ENCODE assay signal across 8 cellular contexts in the genomic region with DNA sequence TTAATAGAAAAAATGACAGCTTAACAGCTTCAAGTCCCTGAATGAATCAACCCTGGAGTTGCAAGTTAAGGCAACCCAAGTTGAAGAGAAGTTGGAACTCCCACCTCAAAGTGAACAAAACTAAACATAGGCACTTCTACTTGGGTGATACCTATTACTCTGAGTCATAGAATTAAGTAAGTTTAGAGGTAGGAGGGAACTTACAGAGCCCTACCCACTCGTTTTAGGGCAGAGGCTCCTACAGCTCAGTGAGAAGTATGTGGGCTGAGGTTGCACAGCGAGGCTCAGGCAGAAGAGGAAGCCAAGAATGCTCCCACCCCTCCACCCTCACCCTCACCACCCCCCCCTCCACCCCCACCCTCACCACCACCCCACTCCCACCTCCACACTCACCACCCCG. TPM values are rescaled to one million over a fixed set of nuclear protein-coding genes. Genes with fewer than 3 reads are reported as not detected.
DNase-seq lines count a peak whose midpoint lies in the region; ATAC-seq, FAIRE-seq and TF ChIP-seq lines count a peak whose summit lies in the region.

No MANE protein-coding gene starts in this region.

- TF ChIP-seq POLR2A in GM12892 (IDR thresholded peaks at IDR 0.05; ENCODE audit: low read depth, low read length) (no peak), H54 (IDR thresholded peaks at IDR 0.05; ENCODE audit: low read depth, low read length) (no peak)

- DNase-seq in GM12892 (ENCODE audit: insufficient read length) (peak; percentile 61), H54 (ENCODE audit: insufficient read length, low spot score) (peak; percentile 27), NOMO-1 treated with dmso at 0.1 percent for 144 hours (lab: John Stamatoyannopoulos, UW; ENCODE audit: unreplicated experiment) (peak; percentile 59), urothelium cell line (ENCODE audit: low spot score) (peak; percentile 76), amniotic stem cell (lab: John Stamatoyannopoulos, UW) (no peak), ecto neural progenitor cell (ENCODE audit: low spot score) (no peak)
- no peak for DNase-seq in activated naive CD8-positive, alpha-beta T cell treated with anti-CD3 and anti-CD28 coated beads, Interleukin-2, amount 10 ng/mL, durations not matched to agents 7 days and 5 days

- H3K9me3 Mint-ChIP-seq in activated naive CD8-positive, alpha-beta T cell treated with anti-CD3 and anti-CD28 coated beads, Interleukin-2, amount 10 ng/mL, durations not matched to agents 7 days and 5 days: no peaks in the 10 kb centered on the region

- peak; percentile 69 for FAIRE-seq in GM12892 (lab: Jason Lieb, UNC)
- no peak for FAIRE-seq in H54 (lab: Jason Lieb, UNC)
- FAIRE-seq in urothelium cell line (lab: Jason Lieb, UNC): no peak

- POLR2A ChIA-PET in activated naive CD8-positive, alpha-beta T cell treated with anti-CD3 and anti-CD28 coated beads, Interleukin-2, amount 10 ng/mL, durations not matched to agents 7 days and 5 days (lab: Charles Lee): interaction anchor here (0.6 to 4.5 kb wide), 10 partner anchors 12 to 99 kb away, joined by 3 to 31 read pairs (median 6); partner anchors contain the start of gene NFATC2

- peaks cover 82% of the 10 kb centered on the region for H3K4me1 Mint-ChIP-seq in activated naive CD8-positive, alpha-beta T cell treated with anti-CD3 and anti-CD28 coated beads, Interleukin-2, amount 10 ng/mL, durations not matched to agents 7 days and 5 days

- H3K27me3 Mint-ChIP-seq in activated naive CD8-positive, alpha-beta T cell treated with anti-CD3 and anti-CD28 coated beads, Interleukin-2, amount 10 ng/mL, durations not matched to agents 7 days and 5 days: no peaks in the 10 kb centered on the region

- peak; percentile 94 for ATAC-seq in activated naive CD8-positive, alpha-beta T cell treated with anti-CD3 and anti-CD28 coated beads, Interleukin-2, amount 10 ng/mL, durations not matched to agents 7 days and 5 days (ENCODE audit: low read depth)
- ATAC-seq in GM19467 (IDR thresholded peaks at IDR 0.05; ENCODE audit: unreplicated experiment): no peak

- H3K4me3 Mint-ChIP-seq in activated naive CD8-positive, alpha-beta T cell treated with anti-CD3 and anti-CD28 coated beads, Interleukin-2, amount 10 ng/mL, durations not matched to agents 7 days and 5 days: peak overlapping the region; percentile 23

- peak overlapping the region; percentile 77 for H3K27ac Mint-ChIP-seq in activated naive CD8-positive, alpha-beta T cell treated with anti-CD3 and anti-CD28 coated beads, Interleukin-2, amount 10 ng/mL, durations not matched to agents 7 days and 5 days

- peaks cover 32% of the 10 kb centered on the region for H3K36me3 Mint-ChIP-seq in activated naive CD8-positive, alpha-beta T cell treated with anti-CD3 and anti-CD28 coated beads, Interleukin-2, amount 10 ng/mL, durations not matched to agents 7 days and 5 days

RNA-seq across cellular contexts. Expression of gene NFATC2, which starts 42.2 kb away (rescaled TPM):
- polyA plus RNA-seq in GM12892 (2012; ENCODE audit: missing spikeins): 4.6 TPM
- 10 to 100 TPM; 58.9 to 62.3 TPM for total RNA-seq in activated naive CD8-positive, alpha-beta T cell treated with anti-CD3 and anti-CD28 coated beads, Interleukin-2, amount 10 ng/mL, durations not matched to agents 7 days and 5 days

Comparison
In these comparisons a context has a peak if more than half of its experiments do, and no peak if none do; other contexts are left out.
1. DNase-seq: peak in GM12892 (single experiment), H54 (single experiment), NOMO-1 treated with dmso at 0.1 percent for 144 hours (single experiment) and urothelium cell line (single experiment); none in activated naive CD8-positive, alpha-beta T cell treated with anti-CD3 and anti-CD28 coated beads, Interleukin-2, amount 10 ng/mL, durations not matched to agents 7 days and 5 days (single experiment), amniotic stem cell (single experiment) and ecto neural progenitor cell (single experiment).